8 cellular contexts compared by ENCODE assay signal in genomic region chr13:41132512-41133152, GRCh38. TPM values are rescaled to one million over a fixed set of nuclear protein-coding genes. Genes with fewer than 3 reads are reported as not detected.
DNase-seq lines count a peak whose midpoint lies in the region; ATAC-seq and TF ChIP-seq lines count a peak whose summit lies in the region.

Gene KBTBD6, minus strand, starts transcription at chr13:41132802. Its CDS starts 291 bp downstream, at chr13:41132511.

- intact Hi-C loops in lower lobe of right lung (cut with DNase I) = no loop called here

- TF ChIP-seq CTCF in GM20000 (IDR thresholded peaks at IDR 0.05; ENCODE audit: extremely low read depth, missing control alignments) (no peak), lower lobe of right lung (IDR thresholded peaks at IDR 0.05) (no peak)

- DNase-seq in COLO668 (lab: John Stamatoyannopoulos, UW; ENCODE audit: unreplicated experiment) (peak; percentile 100), GM20000 (ENCODE audit: low spot score) (peak; percentile 86), HS-5 (ENCODE audit: low read depth) (peak; percentile 77), NK-92 (lab: John Stamatoyannopoulos, UW; ENCODE audit: unreplicated experiment) (peak; percentile 51), lower lobe of right lung (peak; percentile 98)
- DNase-seq in activated CD8-positive, alpha-beta memory T cell treated with anti-CD3 and anti-CD28 coated beads for 24 hours = peak; percentile 95
- DNase-seq in effector CD4-positive, alpha-beta T cell = peak; percentile 91
- DNase-seq in stimulated activated CD4-positive, alpha-beta T cell treated with anti-CD3 and anti-CD28 coated beads, TNF-alpha, amount 100 ng/mL, for 1 hour (ENCODE audit: low read depth in 3 of 3, low spot score in 1 of 3) = peak; percentile 76 to 84 (median 82)

- peak; percentile 99 to 100 for ATAC-seq in lower lobe of right lung

- no peaks in the 10 kb centered on the region for H3K36me3 ChIP-seq in lower lobe of right lung

- H3K4me3 ChIP-seq in lower lobe of right lung = peak within 1 kb of the TSS; percentile 73

- H3K9me3 ChIP-seq in lower lobe of right lung = no peaks in the 10 kb centered on the region

- H3K27me3 ChIP-seq in lower lobe of right lung (ENCODE audit: low read depth) = no peaks in the 10 kb centered on the region

- H3K27ac ChIP-seq in lower lobe of right lung = peak within 1 kb of the TSS; percentile 68

- peaks cover 26% of the 10 kb centered on the region for H3K4me1 ChIP-seq in lower lobe of right lung

RNA-seq across cellular contexts. Expression of gene KBTBD6, which starts in this region (rescaled TPM):
- 6.0 TPM for total RNA-seq in lower lobe of right lung

Comparison
In these comparisons a context has a peak if more than half of its experiments do, and no peak if none do; other contexts are left out.
1. Peak in every context shown above with its lines: DNase-seq, ATAC-seq, H3K4me3 ChIP-seq and H3K27ac ChIP-seq.